In genomic region chr13:74047925-74048324, GRCh38 we compare ENCODE assay signal across 14 cellular contexts.
DNase-seq lines count a peak whose midpoint lies in the region; ATAC-seq, FAIRE-seq and TF ChIP-seq lines count a peak whose summit lies in the region.
"Had no signal": no experiment of that assay in that cellular context is flagged by ENCODE, and none has a peak within 500 bp of the region (broad histone marks: within the 10 kb centered on the region; RNA-seq: fewer than 3 reads in every experiment).

No MANE protein-coding gene starts in this region.

- no peaks in the 10 kb centered on the region for H3K9me3 ChIP-seq in ascending aorta
- H3K9me3 ChIP-seq: body of pancreas, pancreas had no signal

- peak; percentile 41 for FAIRE-seq in H54 (lab: Jason Lieb, UNC)
- FAIRE-seq: islet of Langerhans, pancreas had no signal

- peaks cover 3 to 6% of the 10 kb centered on the region in 2 donors for H3K9me3 Mint-ChIP-seq in stimulated activated naive B cell treated with anti-CD40 and anti-IgM and Interleukin-4, amounts not matched to agents 10 μg/mL and 1 μg/mL and 100 μg/mL, for 72 hours
- H3K9me3 Mint-ChIP-seq: stimulated activated naive CD8-positive, alpha-beta T cell treated with anti-CD3 and anti-CD28 coated beads, Interleukin-15, amount 100 ng/mL, for 72 hours had no signal

- H3K36me3 Mint-ChIP-seq in stimulated activated naive B cell treated with anti-CD40 and anti-IgM and Interleukin-4, amounts not matched to agents 10 μg/mL and 1 μg/mL and 100 μg/mL, for 72 hours = peaks cover 13 to 28% of the 10 kb centered on the region in 2 donors

- DNase-seq in H54 (ENCODE audit: insufficient read length, low spot score) (no peak), ascending aorta (ENCODE audit: low spot score in 2 of 2) (no peak), islet precursor cell (peak; percentile 79), NCI-H345 (lab: John Stamatoyannopoulos, UW) (no peak), NCI-H446 (lab: John Stamatoyannopoulos, UW) (no peak)
- DNase-seq in stimulated activated naive B cell treated with anti-CD40 and anti-IgM and Interleukin-4, amounts not matched to agents 10 μg/mL and 1 μg/mL and 100 μg/mL, for 72 hours = no peak
- DNase-seq: body of pancreas; NCI-H510A treated with DMSO at 0.1 percent for 48 hours; pancreas; RPMI8226; stimulated activated CD4-positive, alpha-beta T cell treated with anti-CD3 and anti-CD28 coated beads, Interleukin-4, amount 100 ng/mL, for 4 hours; stimulated activated naive CD8-positive, alpha-beta T cell treated with anti-CD3 and anti-CD28 coated beads, Interleukin-15, amount 100 ng/mL, for 72 hours had no signal

- H3K36me3 ChIP-seq in ascending aorta = no peaks in the 10 kb centered on the region
- H3K36me3 ChIP-seq: pancreas had no signal

- peaks cover 36 to 50% of the 10 kb centered on the region in 2 donors for H3K4me1 Mint-ChIP-seq in stimulated activated naive B cell treated with anti-CD40 and anti-IgM and Interleukin-4, amounts not matched to agents 10 μg/mL and 1 μg/mL and 100 μg/mL, for 72 hours

- no peak overlapping the region for H3K4me3 Mint-ChIP-seq in stimulated activated naive B cell treated with anti-CD40 and anti-IgM and Interleukin-4, amounts not matched to agents 10 μg/mL and 1 μg/mL and 100 μg/mL, for 72 hours
- H3K4me3 Mint-ChIP-seq: stimulated activated naive CD8-positive, alpha-beta T cell treated with anti-CD3 and anti-CD28 coated beads, Interleukin-15, amount 100 ng/mL, for 72 hours had no signal

- H3K4me3 ChIP-seq in ascending aorta = no peak overlapping the region
- H3K4me3 ChIP-seq: body of pancreas, pancreas had no signal

- H3K27me3 ChIP-seq in ascending aorta = no peaks in the 10 kb centered on the region
- H3K27me3 ChIP-seq: body of pancreas, pancreas had no signal

- no peak for TF ChIP-seq CTCF in ascending aorta (IDR thresholded peaks at IDR 0.05)

- no peaks in the 10 kb centered on the region for H3K27me3 Mint-ChIP-seq in stimulated activated naive B cell treated with anti-CD40 and anti-IgM and Interleukin-4, amounts not matched to agents 10 μg/mL and 1 μg/mL and 100 μg/mL, for 72 hours
- H3K27me3 Mint-ChIP-seq: stimulated activated naive CD8-positive, alpha-beta T cell treated with anti-CD3 and anti-CD28 coated beads, Interleukin-15, amount 100 ng/mL, for 72 hours had no signal

- TF ChIP-seq POLR2A in H54 (IDR thresholded peaks at IDR 0.05; ENCODE audit: low read depth, low read length) = no peak

- peak overlapping the region; percentile 44 to 50 for H3K27ac ChIP-seq in ascending aorta
- H3K27ac ChIP-seq: body of pancreas, pancreas had no signal

- H3K27ac Mint-ChIP-seq in stimulated activated naive B cell treated with anti-CD40 and anti-IgM and Interleukin-4, amounts not matched to agents 10 μg/mL and 1 μg/mL and 100 μg/mL, for 72 hours = peak overlapping the region; percentile 3

- intact Hi-C loops in ascending aorta (cut with DNase I) = no loop called here

- ATAC-seq in stimulated activated naive B cell treated with anti-CD40 and anti-IgM and Interleukin-4, amounts not matched to agents 10 μg/mL and 1 μg/mL and 100 μg/mL, for 72 hours (replicated peaks) = no peak
- ATAC-seq in HG02981 (IDR thresholded peaks at IDR 0.05; ENCODE audit: unreplicated experiment) = no peak
- ATAC-seq: body of pancreas; pancreas; stimulated activated naive CD8-positive, alpha-beta T cell treated with anti-CD3 and anti-CD28 coated beads, Interleukin-15, amount 100 ng/mL, for 72 hours had no signal

- peaks cover 0 to 8% of the 10 kb centered on the region in 2 donors for H3K4me1 ChIP-seq in ascending aorta
- H3K4me1 ChIP-seq: body of pancreas, pancreas had no signal
